19 cellular contexts compared by ENCODE assay signal in genomic region chr3:82938821-82939328, GRCh38.
DNase-seq lines count a peak whose midpoint lies in the region; ATAC-seq, FAIRE-seq and TF ChIP-seq lines count a peak whose summit lies in the region.
"Had no signal": no experiment of that assay in that cellular context is flagged by ENCODE, and none has a peak within 500 bp of the region (broad histone marks: within the 10 kb centered on the region; RNA-seq: fewer than 3 reads in every experiment).

No MANE protein-coding gene starts in this region.

- TF ChIP-seq POLR2A in HepG2 (IDR thresholded peaks at IDR 0.05; ENCODE audit: insufficient read depth in 1 of 2, low read depth in 2 of 2, low read length in 2 of 2): no peak
- no peak for TF ChIP-seq POLR2A in sigmoid colon (IDR thresholded peaks at IDR 0.05)

- DNase-seq in right cardiac atrium (peak; percentile 4 to 26 (median 14)), right atrium auricular region (ENCODE audit: low spot score) (no peak), HepG2 (ENCODE audit: low spot score) (no peak), sigmoid colon (peak; percentile 57), DMS 273 (lab: John Stamatoyannopoulos, UW; ENCODE audit: unreplicated experiment) (no peak), DMS114 treated with DMSO at 0.1 percent for 48 hours (lab: John Stamatoyannopoulos, UW; ENCODE audit: unreplicated experiment) (no peak)
- DNase-seq: AML-193; CD4-positive, CD25-positive, alpha-beta regulatory T cell; DMS79; MV-4-11; NCI-H1436; NCI-H2081 treated with DMSO at 0.1 percent for 48 hours; NCI-H524 treated with DMSO at 0.1 percent for 48 hours; OCI-M1; RPMI8226 had no signal

- no peak for TF ChIP-seq RAD21 in HepG2 (CRISPR knock-in tag; IDR thresholded peaks at IDR 0.05)

- TF ChIP-seq EP300 in HepG2 (IDR thresholded peaks at IDR 0.05; ENCODE audit: low read depth in 2 of 2, low read length in 2 of 2) (no peak), HepG2 (CRISPR knock-in tag; IDR thresholded peaks at IDR 0.05; ENCODE audit: borderline replicate concordance) (no peak), sigmoid colon (IDR thresholded peaks at IDR 0.05) (no peak)

- intact Hi-C loops in right cardiac atrium (cut with DNase I) (no loop called here), HepG2 (cut with micrococcal nuclease; ENCODE audit: unreplicated experiment) (no loop called here), sigmoid colon (cut with DNase I) (no loop called here)

- TF ChIP-seq CTCF in right atrium auricular region (IDR thresholded peaks at IDR 0.05) (no peak), HepG2 (CRISPR knock-in tag; IDR thresholded peaks at IDR 0.05) (no peak), sigmoid colon (IDR thresholded peaks at IDR 0.05) (no peak)

- no peaks in the 10 kb centered on the region for H3K36me3 ChIP-seq in right atrium auricular region
- no peaks in the 10 kb centered on the region for H3K36me3 ChIP-seq in HepG2 (replicated peaks in 1 of 2; ENCODE audit: control insufficient read depth in 1 of 2, insufficient read depth in 2 of 2, low read length in 2 of 2)
- H3K36me3 ChIP-seq in sigmoid colon: no peaks in the 10 kb centered on the region

- 89% methylated on average over 19 of the region's 19 CpGs for WGBS in right cardiac atrium
- WGBS in HepG2 (ENCODE audit: low lambda C conversion rate): 40% methylated on average over 1 of the region's 19 CpGs
- 94% methylated on average over 19 of the region's 19 CpGs for WGBS in sigmoid colon, 2 donors

- H3K4me2 ChIP-seq in HepG2 (ENCODE audit: low read depth, low read length): no peak overlapping the region

- ATAC-seq in right cardiac atrium: peak in 1 of 2 donors; percentile 40
- ATAC-seq in HepG2: peak; percentile 55; the same call in 2 of the 3 replicates
- ATAC-seq in HG03108 (IDR thresholded peaks at IDR 0.05; ENCODE audit: unreplicated experiment): no peak
- ATAC-seq: GM12878, HCT116 had no signal

- no peak overlapping the region for H2AFZ ChIP-seq in HepG2 (ENCODE audit: low read length)

- H3K27me3 ChIP-seq in right cardiac atrium (ENCODE audit: control insufficient read depth, insufficient read depth) (no peaks in the 10 kb centered on the region), right atrium auricular region (no peaks in the 10 kb centered on the region), HepG2 (ENCODE audit: control insufficient read depth in 1 of 2, insufficient read depth in 2 of 2, low read length in 2 of 2) (no peaks in the 10 kb centered on the region; a peak in 1 of 5 replicates), sigmoid colon (no peaks in the 10 kb centered on the region)

- no peak overlapping the region for H3K9ac ChIP-seq in HepG2 (ENCODE audit: insufficient read depth, low read depth, low read length)

- no peaks in the 10 kb centered on the region for H3K79me2 ChIP-seq in HepG2 (ENCODE audit: insufficient read depth, low read length)

- no TSS peak for BruUV-seq in HepG2 (replicated peaks; lab: Mats Ljungman, UMichigan)

- CTCF ChIA-PET in HepG2 (lab: Yijun Ruan, JAX; ENCODE audit: low intra/inter-chr PET ratio, low total read pairs): no interaction called here

- no peak for FAIRE-seq in HepG2 (lab: Jason Lieb, UNC)
- FAIRE-seq: GM12878, GM18507 had no signal

- H3K4me1 ChIP-seq in right cardiac atrium (ENCODE audit: control insufficient read depth, insufficient read depth, low read length) (no peaks in the 10 kb centered on the region), right atrium auricular region (no peaks in the 10 kb centered on the region), HepG2 (ENCODE audit: insufficient read depth, low read length) (no peaks in the 10 kb centered on the region), sigmoid colon (no peaks in the 10 kb centered on the region)

- H4K20me1 ChIP-seq in HepG2 (ENCODE audit: insufficient read depth, low read length): no peaks in the 10 kb centered on the region

- H3K9me3 ChIP-seq in right cardiac atrium (ENCODE audit: control insufficient read depth, low read length): no peaks in the 10 kb centered on the region
- H3K9me3 ChIP-seq in right atrium auricular region: peaks cover 2 to 7% of the 10 kb centered on the region in 2 donors
- no peaks in the 10 kb centered on the region for H3K9me3 ChIP-seq in HepG2 (ENCODE audit: low read length)
- H3K9me3 ChIP-seq in sigmoid colon: peaks cover 0 to 3% (median under 1%) of the 10 kb centered on the region in 4 donors

- in situ Hi-C loops in HepG2 (cut with HindIII; ENCODE audit: extremely low pct_ligation_motif_present, low pct_unique_long_range_greater_than_20kb): no loop called here

- POLR2A ChIA-PET in HepG2 (lab: Yijun Ruan, JAX): no interaction called here

- H3K27ac ChIP-seq in right cardiac atrium (ENCODE audit: low read length): no peak overlapping the region
- H3K27ac ChIP-seq in right atrium auricular region: no peak overlapping the region
- no peak overlapping the region for H3K27ac ChIP-seq in HepG2 (ENCODE audit: extremely low read length, insufficient read depth, low read length)
- no peak overlapping the region for H3K27ac ChIP-seq in sigmoid colon

- no peak overlapping the region for H3K4me3 ChIP-seq in right cardiac atrium (ENCODE audit: low read length)
- H3K4me3 ChIP-seq in right atrium auricular region: no peak overlapping the region
- H3K4me3 ChIP-seq in HepG2 (replicated peaks in 1 of 3; ENCODE audit: insufficient read depth in 1 of 3, low read depth in 2 of 3, low read length in 3 of 3): no peak overlapping the region
- no peak overlapping the region for H3K4me3 ChIP-seq in sigmoid colon
- H3K4me3 ChIP-seq: GM12878 had no signal

TF ChIP-seq in HepG2, 621 proteins besides CTCF, POLR2A, EP300 and RAD21 (continues in another document):
- no peak for TF ChIP-seq SIX1 (CRISPR knock-in tag; IDR thresholded peaks at IDR 0.05; ENCODE audit: borderline replicate concordance)
- TF ChIP-seq THAP8 (CRISPR knock-in tag; IDR thresholded peaks at IDR 0.05; ENCODE audit: borderline replicate concordance): no peak
- TF ChIP-seq HMG20A (CRISPR knock-in tag; IDR thresholded peaks at IDR 0.05; ENCODE audit: borderline replicate concordance): no peak
- no peak for TF ChIP-seq MED13 (CRISPR knock-in tag; IDR thresholded peaks at IDR 0.05)
- no peak for TF ChIP-seq KIAA2018 (CRISPR knock-in tag; IDR thresholded peaks at IDR 0.05; ENCODE audit: borderline replicate concordance)
- TF ChIP-seq ATRX (CRISPR knock-in tag; IDR thresholded peaks at IDR 0.05; ENCODE audit: borderline replicate concordance): no peak
- no peak for TF ChIP-seq ZNF883 (CRISPR knock-in tag; IDR thresholded peaks at IDR 0.05; ENCODE audit: not compliant biosample characterization)
- TF ChIP-seq HOXA7 (CRISPR knock-in tag; IDR thresholded peaks at IDR 0.05): no peak
- no peak for TF ChIP-seq ZNF230 (CRISPR knock-in tag; IDR thresholded peaks at IDR 0.05)

Comparison
In these comparisons a context has a peak if more than half of its experiments do, and no peak if none do; other contexts are left out.
1. DNase-seq: peak in right cardiac atrium (3 of 3) and sigmoid colon (single experiment); none in right atrium auricular region (single experiment), HepG2 (single experiment), DMS 273 (single experiment) and DMS114 treated with DMSO at 0.1 percent for 48 hours (single experiment).